In the genomic region with DNA sequence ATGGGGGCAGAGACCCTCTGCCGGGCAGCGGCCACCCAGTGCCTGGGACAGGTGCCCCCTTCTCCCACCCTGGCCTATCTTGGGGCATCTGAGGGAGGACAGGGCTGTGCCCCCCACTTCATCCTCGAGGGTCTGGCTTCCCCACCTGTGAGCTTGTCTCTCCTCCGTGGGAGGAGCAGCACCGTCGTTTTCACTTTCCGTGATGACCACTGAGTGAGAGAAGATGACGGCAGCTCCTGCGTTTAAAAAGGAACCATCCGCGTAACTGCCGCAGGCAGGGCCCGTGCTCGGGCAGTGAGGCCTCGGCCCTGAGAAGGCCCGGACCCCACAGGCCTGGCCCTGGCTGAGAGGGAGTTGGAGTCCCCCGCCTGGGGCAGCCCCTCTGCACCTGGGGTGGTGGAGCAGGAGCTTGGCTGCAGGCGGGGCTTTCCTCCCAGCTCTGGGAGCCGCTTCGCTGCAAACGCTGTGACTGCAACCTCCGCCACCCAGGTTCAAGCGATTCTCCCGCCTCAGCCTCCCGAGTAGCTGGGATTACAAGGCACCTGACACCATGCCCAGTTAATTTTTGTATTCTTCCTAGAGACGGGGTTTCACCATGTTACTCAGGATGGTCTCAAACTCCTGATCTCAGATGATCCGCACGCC, we compare ENCODE assay signal across 8 cellular contexts. TPM values are rescaled to one million over a fixed set of nuclear protein-coding genes. Genes with fewer than 3 reads are reported as not detected.
DNase-seq lines count a peak whose midpoint lies in the region; ATAC-seq and TF ChIP-seq lines count a peak whose summit lies in the region.
"Not testable (repeated sequence)": the region's sequence is repeated elsewhere in the genome, so short reads cannot be mapped to it uniquely, and the experiment has no call there.

No MANE protein-coding gene starts in this region.

- not testable (repeated sequence) for H3K9me2 ChIP-seq in Loucy (replicated peaks; ENCODE audit: low read depth, low read length)

- not testable (repeated sequence) for TF ChIP-seq CTCF in Loucy (conservative IDR thresholded peaks at IDR 0.05; ENCODE audit: low read length); sigmoid colon (IDR thresholded peaks at IDR 0.05); thyroid gland (IDR thresholded peaks at IDR 0.05)

- H3K4me2 ChIP-seq in Loucy (ENCODE audit: low read depth, low read length, poor library complexity, severe bottlenecking): peak overlapping the region; percentile 95

- not testable (repeated sequence) for H4K20me1 ChIP-seq in Loucy (ENCODE audit: insufficient read depth, low read length, poor library complexity, severe bottlenecking)

- H3K9me3 ChIP-seq in CD4-positive, alpha-beta memory T cell (ENCODE audit: control insufficient read depth in 1 of 2, low read length in 2 of 2); Loucy (ENCODE audit: insufficient read depth, low read depth, low read length); sigmoid colon; thyroid gland: not testable (repeated sequence)

- not testable (repeated sequence) for TF ChIP-seq POLR2A in sigmoid colon (IDR thresholded peaks at IDR 0.05); thyroid gland (IDR thresholded peaks at IDR 0.05)

- DNase-seq in CD4-positive, alpha-beta memory T cell: peak in 1 of 5 donors; percentile 38
- not testable (repeated sequence) for DNase-seq in activated CD4-positive, alpha-beta memory T cell treated with anti-CD3 and anti-CD28 coated beads, Interleukin-2, amount 10 ng/mL, durations not matched to agents 7 days and 5 days; epithelial cell of prostate (ENCODE audit: low read depth, low spot score); memory B cell (ENCODE audit: low spot score in 2 of 2); sigmoid colon; thyroid gland

- H3K36me3 Mint-ChIP-seq in CD4-positive, alpha-beta memory T cell; activated CD4-positive, alpha-beta memory T cell treated with anti-CD3 and anti-CD28 coated beads, Interleukin-2, amount 10 ng/mL, durations not matched to agents 7 days and 5 days (ENCODE audit: low read depth); memory B cell: not testable (repeated sequence)

- TF ChIP-seq EP300 in sigmoid colon (IDR thresholded peaks at IDR 0.05): not testable (repeated sequence)

- H3K27me3 Mint-ChIP-seq in CD4-positive, alpha-beta memory T cell; activated CD4-positive, alpha-beta memory T cell treated with anti-CD3 and anti-CD28 coated beads, Interleukin-2, amount 10 ng/mL, durations not matched to agents 7 days and 5 days; memory B cell: not testable (repeated sequence)

- not testable (repeated sequence) for H3K9me3 Mint-ChIP-seq in CD4-positive, alpha-beta memory T cell; activated CD4-positive, alpha-beta memory T cell treated with anti-CD3 and anti-CD28 coated beads, Interleukin-2, amount 10 ng/mL, durations not matched to agents 7 days and 5 days; memory B cell

- CTCF ChIA-PET in CD4-positive, alpha-beta memory T cell (lab: Charles Lee; ENCODE audit: partially characterized antibody): interaction anchor here (1.4 to 3.5 kb wide), 5 partner anchors 12 to 130 kb away, joined by 3 to 40 read pairs (median 14); a partner anchor contains a TSS
- CTCF ChIA-PET in activated CD4-positive, alpha-beta memory T cell treated with anti-CD3 and anti-CD28 coated beads, Interleukin-2, amount 10 ng/mL, durations not matched to agents 7 days and 5 days (lab: Charles Lee): interaction anchor here (1.4 to 4.6 kb wide), 3 partner anchors 12 to 134 kb away, joined by 7 to 81 read pairs (median 41); a partner anchor contains a TSS

- H3K27me3 ChIP-seq in CD4-positive, alpha-beta memory T cell (ENCODE audit: insufficient read depth, low read length); Loucy (ENCODE audit: insufficient read depth, low read length, poor library complexity, severe bottlenecking); thyroid gland: not testable (repeated sequence)
- peaks cover 14 to 37% (median 30%) of the 10 kb centered on the region in 3 donors for H3K27me3 ChIP-seq in sigmoid colon

- H3K27ac ChIP-seq in CD4-positive, alpha-beta memory T cell (ENCODE audit: low read depth, low read length): peak overlapping the region; percentile 98
- peak overlapping the region; percentile 91 for H3K27ac ChIP-seq in angular gyrus (ENCODE audit: low read depth, low read length)
- peak overlapping the region; percentile 85 for H3K27ac ChIP-seq in epithelial cell of prostate
- peak overlapping the region; percentile 79 to 94 (median 82) for H3K27ac ChIP-seq in sigmoid colon
- H3K27ac ChIP-seq in thyroid gland: peak overlapping the region; percentile 91 to 99 (median 95)

- not testable (repeated sequence) for H2AFZ ChIP-seq in Loucy (ENCODE audit: low read length)

- H3F3A ChIP-seq in Loucy (ENCODE audit: low read depth): not testable (repeated sequence)

- WGBS in sigmoid colon, 2 donors: 75 to 81% methylated on average over 25 of the region's 28 CpGs
- WGBS in thyroid gland, 2 donors: 81 to 92% methylated on average over 8 to 19 of the region's 28 CpGs

- H3K4me3 Mint-ChIP-seq in CD4-positive, alpha-beta memory T cell: peak overlapping the region in 2 of 8 donors; percentile 48 to 93
- H3K4me3 Mint-ChIP-seq in activated CD4-positive, alpha-beta memory T cell treated with anti-CD3 and anti-CD28 coated beads, Interleukin-2, amount 10 ng/mL, durations not matched to agents 7 days and 5 days: peak overlapping the region; percentile 94
- peak overlapping the region; percentile 69 for H3K4me3 Mint-ChIP-seq in memory B cell

- H3K27ac Mint-ChIP-seq in CD4-positive, alpha-beta memory T cell: peak overlapping the region; percentile 97 to 99 (median 98)
- peak overlapping the region; percentile 99 for H3K27ac Mint-ChIP-seq in activated CD4-positive, alpha-beta memory T cell treated with anti-CD3 and anti-CD28 coated beads, Interleukin-2, amount 10 ng/mL, durations not matched to agents 7 days and 5 days
- H3K27ac Mint-ChIP-seq in memory B cell: peak overlapping the region; percentile 93

- intact Hi-C loops in CD4-positive, alpha-beta memory T cell (cut with micrococcal nuclease): loop anchor here (5.0 to 10.0 kb wide), 2 partner anchors 245 to 293 kb away; no protein-coding TSS in a partner anchor
- intact Hi-C loops in sigmoid colon (cut with DNase I): loop anchor here (5.0 to 10.0 kb wide), 2 partner anchors 38 to 95 kb away; a partner anchor contains a TSS
- intact Hi-C loops in thyroid gland (cut with DNase I): loop anchor here (5.0 to 10.0 kb wide), 2 partner anchors 38 to 345 kb away; a partner anchor contains a TSS

- peak overlapping the region; percentile 88 for H3K9ac ChIP-seq in Loucy (ENCODE audit: low read depth, low read length, poor library complexity, severe bottlenecking)

- peak; percentile 31 for ATAC-seq in memory B cell (ENCODE audit: low read depth)

- H3K79me2 ChIP-seq in Loucy (ENCODE audit: insufficient read depth, low read length): not testable (repeated sequence)

- H3K4me3 ChIP-seq in CD4-positive, alpha-beta memory T cell (ENCODE audit: low read length in 2 of 2): peak overlapping the region in 1 of 2 donors; percentile 49
- H3K4me3 ChIP-seq in Loucy (ENCODE audit: low read length, poor library complexity, severe bottlenecking) (peak overlapping the region; percentile 79), sigmoid colon (peak overlapping the region in 2 of 4 donors; percentile 23 to 52), thyroid gland (replicated peaks in 1 of 3) (peak overlapping the region in 1 of 3 donors; percentile 15)

- POLR2A ChIA-PET in CD4-positive, alpha-beta memory T cell (lab: Charles Lee; ENCODE audit: partially characterized antibody): interaction anchor here (0.6 to 10.5 kb wide), 10 partner anchors 7 to 294 kb away, joined by 3 to 367 read pairs (median 60); a partner anchor contains a TSS
- POLR2A ChIA-PET in activated CD4-positive, alpha-beta memory T cell treated with anti-CD3 and anti-CD28 coated beads, Interleukin-2, amount 10 ng/mL, durations not matched to agents 7 days and 5 days (lab: Charles Lee): interaction anchor here (1.2 to 12.2 kb wide), 7 partner anchors 20 to 133 kb away, joined by 3 to 228 read pairs (median 13); a partner anchor contains a TSS

- peaks cover 36% of the 10 kb centered on the region for H3K4me1 ChIP-seq in CD4-positive, alpha-beta memory T cell (ENCODE audit: insufficient read depth, low read length)
- H3K4me1 ChIP-seq in Loucy (ENCODE audit: insufficient read depth, low read length, poor library complexity, severe bottlenecking): peaks cover 24% of the 10 kb centered on the region
- peaks cover 0 to 47% (median 40%) of the 10 kb centered on the region in 4 donors for H3K4me1 ChIP-seq in sigmoid colon
- peaks cover 27 to 46% of the 10 kb centered on the region in 2 donors for H3K4me1 ChIP-seq in thyroid gland

- H3K4me1 Mint-ChIP-seq in CD4-positive, alpha-beta memory T cell: peaks cover 7 to 44% (median 25%) of the 10 kb centered on the region in 4 donors
- H3K4me1 Mint-ChIP-seq in activated CD4-positive, alpha-beta memory T cell treated with anti-CD3 and anti-CD28 coated beads, Interleukin-2, amount 10 ng/mL, durations not matched to agents 7 days and 5 days: peaks cover 36% of the 10 kb centered on the region
- H3K4me1 Mint-ChIP-seq in memory B cell: peaks cover 15% of the 10 kb centered on the region

- not testable (repeated sequence) for H3K36me3 ChIP-seq in CD4-positive, alpha-beta memory T cell (ENCODE audit: insufficient read depth, low read length); Loucy (ENCODE audit: insufficient read depth, low read length); sigmoid colon; thyroid gland

RNA-seq across cellular contexts. Expression of a gene that starts 6.7 kb away (rescaled TPM):
- 100 to 1,000 TPM; 170 to 173 TPM for total RNA-seq in CD4-positive, alpha-beta memory T cell
- polyA plus RNA-seq in CD4-positive, alpha-beta memory T cell: 10 to 100 TPM; 59.6 to 66.1 TPM
- total RNA-seq in activated CD4-positive, alpha-beta memory T cell treated with anti-CD3 and anti-CD28 coated beads, Interleukin-2, amount 10 ng/mL, durations not matched to agents 7 days and 5 days: 100 to 1,000 TPM; 171 to 173 TPM
- total RNA-seq in sigmoid colon (10 to 100 TPM; 37.5 to 73.4 (median 60.4) TPM), thyroid gland (10 to 100 TPM; 36.3 to 47.5 (median 46.7) TPM)
- polyA plus RNA-seq in sigmoid colon: 100 to 1,000 TPM in 1 of 3 donors, 10 to 100 TPM in 2; 53.5 to 185 (median 64.7) TPM

RNA-seq across cellular contexts. Expression of a gene that starts 19.4 kb away (rescaled TPM):
- total RNA-seq in CD4-positive, alpha-beta memory T cell: not detected
- not detected for polyA plus RNA-seq in CD4-positive, alpha-beta memory T cell
- total RNA-seq in activated CD4-positive, alpha-beta memory T cell treated with anti-CD3 and anti-CD28 coated beads, Interleukin-2, amount 10 ng/mL, durations not matched to agents 7 days and 5 days: not detected
- total RNA-seq in sigmoid colon (under 1 TPM in 1 of 4 donors, not detected in 3; 0.36 TPM), thyroid gland (not detected)
- 1 to 10 TPM in 1 of 3 donors, under 1 TPM in 1, not detected in 1; 0.61 to 1.2 TPM for polyA plus RNA-seq in sigmoid colon

RNA-seq across cellular contexts. Expression of a gene that starts 23.1 kb away (rescaled TPM):
- total RNA-seq in CD4-positive, alpha-beta memory T cell: 10 to 100 TPM; 88.9 to 93.7 TPM
- 10 to 100 TPM; 10.6 to 24.4 TPM for polyA plus RNA-seq in CD4-positive, alpha-beta memory T cell
- 10 to 100 TPM; 71.7 to 72.6 TPM for total RNA-seq in activated CD4-positive, alpha-beta memory T cell treated with anti-CD3 and anti-CD28 coated beads, Interleukin-2, amount 10 ng/mL, durations not matched to agents 7 days and 5 days
- total RNA-seq in sigmoid colon (10 to 100 TPM; 23.6 to 37.7 (median 27.9) TPM), thyroid gland (10 to 100 TPM; 29.3 to 39.9 (median 38.0) TPM)
- polyA plus RNA-seq in sigmoid colon: 10 to 100 TPM; 11.4 to 25.4 (median 13.4) TPM

RNA-seq across cellular contexts. Expression of a gene that starts 37.1 kb away (rescaled TPM):
- total RNA-seq in CD4-positive, alpha-beta memory T cell: 10 to 100 TPM; 26.5 to 27.2 TPM
- 10 to 100 TPM; 21.4 to 23.5 TPM for polyA plus RNA-seq in CD4-positive, alpha-beta memory T cell
- 10 to 100 TPM; 17.0 to 22.2 TPM for total RNA-seq in activated CD4-positive, alpha-beta memory T cell treated with anti-CD3 and anti-CD28 coated beads, Interleukin-2, amount 10 ng/mL, durations not matched to agents 7 days and 5 days
- total RNA-seq in sigmoid colon (10 to 100 TPM in 3 of 4 donors, 1 to 10 TPM in 1; 8.6 to 18.2 (median 15.3) TPM), thyroid gland (10 to 100 TPM; 14.6 to 24.7 (median 18.0) TPM)
- polyA plus RNA-seq in sigmoid colon: 10 to 100 TPM; 28.2 to 53.2 (median 42.1) TPM
